Comparison of ENCODE assay signal across 17 cellular contexts in the genomic region with DNA sequence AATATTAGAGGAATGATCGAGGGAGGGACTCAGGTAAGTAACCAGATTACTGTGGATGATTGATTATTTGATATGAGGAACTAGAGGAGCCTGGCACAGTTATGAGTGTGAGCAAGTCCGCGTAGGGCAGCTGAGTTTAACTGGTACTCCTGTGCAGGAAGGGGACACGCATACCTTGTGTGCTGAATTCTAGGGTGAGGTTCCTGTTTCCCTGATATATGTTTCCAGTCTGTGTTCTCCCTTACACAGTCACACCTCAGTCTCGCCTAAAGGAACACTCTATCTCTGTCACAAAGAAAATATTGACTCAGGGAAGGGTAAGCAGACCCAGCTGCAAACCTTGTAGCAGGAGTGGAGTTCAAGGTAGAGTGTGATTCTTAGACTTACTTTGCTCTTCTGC. TPM values are rescaled to one million over a fixed set of nuclear protein-coding genes. Genes with fewer than 3 reads are reported as not detected.
DNase-seq lines count a peak whose midpoint lies in the region; ATAC-seq, FAIRE-seq and TF ChIP-seq lines count a peak whose summit lies in the region.
"Had no signal": no experiment of that assay in that cellular context is flagged by ENCODE, and none has a peak within 500 bp of the region (broad histone marks: within the 10 kb centered on the region; RNA-seq: fewer than 3 reads in every experiment).

No MANE protein-coding gene starts in this region.

- in situ Hi-C loops in K562 (cut with MboI), result no loop called here

- peaks cover 17% of the 10 kb centered on the region for H3K79me2 ChIP-seq in K562 (ENCODE audit: control insufficient read depth, insufficient read depth, low read length)

- peak overlapping the region; percentile 36 for H3K27ac Mint-ChIP-seq in activated naive CD8-positive, alpha-beta T cell
- no peak overlapping the region for H3K27ac Mint-ChIP-seq in activated naive CD8-positive, alpha-beta T cell treated with anti-CD3 and anti-CD28 coated beads for 36 hours
- H3K27ac Mint-ChIP-seq: T-helper 2 cell treated with Interferon-gamma antibody and Interleukin-4, amounts not matched to agents 5 μg/mL and 100 μg/mL, for 36 hours had no signal

- peak overlapping the region in 1 of 2 experiments; percentile 36; a peak in 1 of 4 replicates for H3K9ac ChIP-seq in K562 (ENCODE audit: insufficient read depth in 1 of 2, low read depth in 2 of 2, low read length in 2 of 2)
- H3K9ac ChIP-seq: parathyroid adenoma had no signal

- peaks cover 79% of the 10 kb centered on the region for H3K4me1 Mint-ChIP-seq in activated naive CD8-positive, alpha-beta T cell (ENCODE audit: low read depth)
- H3K4me1 Mint-ChIP-seq in activated naive CD8-positive, alpha-beta T cell treated with anti-CD3 and anti-CD28 coated beads for 36 hours, result peaks cover 59% of the 10 kb centered on the region

- no peak for TF ChIP-seq POLR2A in K562 (conservative IDR thresholded peaks at IDR 0.05)

- H3K4me3 ChIP-seq in K562 (no peak overlapping the region), mucosa of descending colon (no peak overlapping the region), urinary bladder (ENCODE audit: low read depth, low read length) (no peak overlapping the region)
- H3K4me3 ChIP-seq: lung had no signal

- peaks cover 20 to 22% of the 10 kb centered on the region in 2 experiments; a peak in 4 of 5 replicates for H3K4me1 ChIP-seq in K562 (replicated peaks in 1 of 2; ENCODE audit: control insufficient read depth in 2 of 2, insufficient read depth in 2 of 2, low read length in 2 of 2)
- H3K4me1 ChIP-seq in mucosa of descending colon (ENCODE audit: low read depth), result peaks cover 24% of the 10 kb centered on the region
- no peaks in the 10 kb centered on the region for H3K4me1 ChIP-seq in urinary bladder (ENCODE audit: insufficient read depth)
- H3K4me1 ChIP-seq: parathyroid adenoma had no signal

- peak; percentile 48 for ATAC-seq in K562
- ATAC-seq in mucosa of descending colon, result peak; percentile 90

- TF ChIP-seq EP300 in K562 (IDR thresholded peaks at IDR 0.05; ENCODE audit: low read length), result no peak

- H3K27ac ChIP-seq in K562 (ENCODE audit: extremely low read depth, low read depth, low read length) (peak overlapping the region; percentile 62), urinary bladder (ENCODE audit: low read depth) (peak overlapping the region; percentile 56)
- H3K27ac ChIP-seq: parathyroid adenoma had no signal

- H3K4me3 Mint-ChIP-seq in activated naive CD8-positive, alpha-beta T cell, result no peak overlapping the region
- H3K4me3 Mint-ChIP-seq in activated naive CD8-positive, alpha-beta T cell treated with anti-CD3 and anti-CD28 coated beads for 36 hours, result no peak overlapping the region
- H3K4me3 Mint-ChIP-seq: activated naive CD8-positive, alpha-beta T cell treated with anti-CD3 and anti-CD28 coated beads, Interleukin-2, amount 10 ng/mL, durations not matched to agents 7 days and 5 days; T-helper 2 cell treated with Interferon-gamma antibody and Interleukin-4, amounts not matched to agents 5 μg/mL and 100 μg/mL, for 36 hours had no signal

- FAIRE-seq in K562 (lab: Jason Lieb, UNC), result peak; percentile 11

- no peak overlapping the region for H2AFZ ChIP-seq in K562 (ENCODE audit: low read depth, low read length)
- H2AFZ ChIP-seq: parathyroid adenoma had no signal

- H3K9me3 Mint-ChIP-seq in activated naive CD8-positive, alpha-beta T cell (ENCODE audit: low read depth), result no peaks in the 10 kb centered on the region
- H3K9me3 Mint-ChIP-seq in activated naive CD8-positive, alpha-beta T cell treated with anti-CD3 and anti-CD28 coated beads for 36 hours, result no peaks in the 10 kb centered on the region
- H3K9me3 Mint-ChIP-seq: activated naive CD8-positive, alpha-beta T cell treated with anti-CD3 and anti-CD28 coated beads, Interleukin-2, amount 10 ng/mL, durations not matched to agents 7 days and 5 days; T-helper 2 cell treated with Interferon-gamma antibody and Interleukin-4, amounts not matched to agents 5 μg/mL and 100 μg/mL, for 36 hours had no signal

- POLR2A ChIA-PET in K562 (lab: Yijun Ruan, JAX), result interaction anchor here (0.5 to 1.7 kb wide), 6 partner anchors 9 to 714 kb away, joined by 3 to 6 read pairs (median 3); no protein-coding TSS in a partner anchor

- no peak for DNase-seq in activated naive CD8-positive, alpha-beta T cell treated with anti-CD3 and anti-CD28 coated beads for 36 hours
- DNase-seq in K562 (ENCODE audit: extremely low read depth in 1 of 4, low spot score in 3 of 4), result no peak
- DNase-seq in mucosa of descending colon, result peak in 1 of 3 donors; percentile 64
- DNase-seq in NCI-H187 (lab: John Stamatoyannopoulos, UW), result no peak
- DNase-seq in NCI-H1092 (lab: John Stamatoyannopoulos, UW), result no peak
- no peak for DNase-seq in stimulated activated CD4-positive, alpha-beta T cell treated with anti-CD3 and anti-CD28 coated beads, Interleukin-2, amount 100 ng/mL, for 24 hours
- DNase-seq: activated naive CD8-positive, alpha-beta T cell treated with anti-CD3 and anti-CD28 coated beads, Interleukin-2, amount 10 ng/mL, durations not matched to agents 7 days and 5 days; hippocampal formation; NCI-H1105 treated with DMSO at 0.1 percent for 48 hours; NCI-H526 treated with DMSO at 0.1 percent for 48 hours; RPMI8226; stimulated activated CD4-positive, alpha-beta T cell treated with anti-CD3 and anti-CD28 coated beads, Interleukin-15, amount 100 ng/mL, for 24 hours had no signal

- H3K27me3 ChIP-seq in K562 (ENCODE audit: control insufficient read depth in 2 of 2, insufficient read depth in 2 of 2, low read length in 2 of 2), result no peaks in the 10 kb centered on the region

- CTCF ChIA-PET in K562 (lab: Yijun Ruan, JAX; ENCODE audit: low intra/inter-chr PET ratio), result no interaction called here

- WGBS in K562 (ENCODE audit: insufficient coverage, low coverage, missing lambda C conversion rate), result 53% methylated on average over 5 of the region's 5 CpGs
- WGBS in urinary bladder, result 74% methylated on average over 5 of the region's 5 CpGs

- H4K20me1 ChIP-seq in K562 (replicated peaks; ENCODE audit: control insufficient read depth, insufficient read depth, low read length), result no peaks in the 10 kb centered on the region

- H3K36me3 Mint-ChIP-seq in activated naive CD8-positive, alpha-beta T cell, result peaks cover 2% of the 10 kb centered on the region
- H3K36me3 Mint-ChIP-seq in activated naive CD8-positive, alpha-beta T cell treated with anti-CD3 and anti-CD28 coated beads for 36 hours, result peaks cover 20% of the 10 kb centered on the region

- H3K9me3 ChIP-seq in K562 (replicated peaks; ENCODE audit: control insufficient read depth, insufficient read depth, low read depth, low read length) (no peaks in the 10 kb centered on the region), mucosa of descending colon (no peaks in the 10 kb centered on the region)

- H3K27me3 Mint-ChIP-seq in activated naive CD8-positive, alpha-beta T cell, result no peaks in the 10 kb centered on the region
- H3K27me3 Mint-ChIP-seq in activated naive CD8-positive, alpha-beta T cell treated with anti-CD3 and anti-CD28 coated beads for 36 hours, result no peaks in the 10 kb centered on the region
- H3K27me3 Mint-ChIP-seq: activated naive CD8-positive, alpha-beta T cell treated with anti-CD3 and anti-CD28 coated beads, Interleukin-2, amount 10 ng/mL, durations not matched to agents 7 days and 5 days had no signal

- H3K9me1 ChIP-seq in K562 (ENCODE audit: control insufficient read depth, insufficient read depth, low read length), result no peaks in the 10 kb centered on the region

- intact Hi-C loops in K562 (cut with micrococcal nuclease), result no loop called here
- intact Hi-C loops in mucosa of descending colon (cut with DNase I, micrococcal nuclease), result no loop called here

- no TSS peak for BruUV-seq in K562 (replicated peaks; lab: Mats Ljungman, UMichigan)

- TF ChIP-seq CTCF in K562 (IDR thresholded peaks at IDR 0.05 in 2 of 3, conservative IDR thresholded peaks at IDR 0.05 in 1 of 3; ENCODE audit: insufficient read depth in 2 of 3, low read depth in 1 of 3, low read length in 3 of 3) (no peak), mucosa of descending colon (IDR thresholded peaks at IDR 0.05) (no peak)

- no peak for TF ChIP-seq RAD21 in K562 (CRISPR knock-in tag; conservative IDR thresholded peaks at IDR 0.05 in 1 of 2, IDR thresholded peaks at IDR 0.05 in 1 of 2)

- H3K4me2 ChIP-seq in K562 (ENCODE audit: insufficient read depth, low read length), result peak overlapping the region; percentile 58

- H3K36me3 ChIP-seq in K562 (ENCODE audit: control insufficient read depth, insufficient read depth, low read length), result peaks cover 3% of the 10 kb centered on the region; the same call in 1 of the 3 replicates
- no peaks in the 10 kb centered on the region for H3K36me3 ChIP-seq in mucosa of descending colon (ENCODE audit: low read depth)
- H3K36me3 ChIP-seq in urinary bladder (ENCODE audit: insufficient read depth), result no peaks in the 10 kb centered on the region

RNA-seq across cellular contexts. Expression of a gene that starts 17.4 kb away (rescaled TPM):
- 10 to 100 TPM; 37.6 to 41.4 TPM for total RNA-seq in activated naive CD8-positive, alpha-beta T cell treated with anti-CD3 and anti-CD28 coated beads for 36 hours
- 101 and 295 TPM in 2 replicates for total RNA-seq in K562 (2011; cell fraction: chromatin; rRNA removed; ENCODE audit: low replicate concordance)
- 237 and 267 TPM in 2 replicates for total RNA-seq in K562 (2011; cell fraction: nucleolus; rRNA removed)
- total RNA-seq in K562 (2011; cell fraction: nucleoplasm; rRNA removed), result 125 and 151 TPM in 2 replicates
- total RNA-seq in K562 (2014; rRNA removed) (32.9 and 52.2 TPM in 2 replicates), K562 (2014; rRNA removed; fragmentation: Illumina TruSeq; extraction: Trizol) (6.8 and 10.0 TPM in 2 replicates), K562 (2015; rRNA removed; fragmentation: Illumina TruSeq; extraction: Trizol) (20.5 and 24.1 TPM in 2 replicates), K562 (2021) (48.1 and 50.7 TPM in 2 replicates), mucosa of descending colon (100 to 1,000 TPM in 2 of 3 donors, 10 to 100 TPM in 1; 89.8 to 128 (median 108) TPM), urinary bladder (33.9 TPM)
- polyA plus RNA-seq in K562 (2011; rRNA removed) (35.3 and 61.3 TPM in 2 replicates), K562 (2014; fragmentation: Illumina TruSeq; extraction: Trizol) (18.0 and 34.2 TPM in 2 replicates), K562 (2014; fragmentation: Nextera tagmentation; extraction: Ambion mirVana) (1 to 10 TPM; 1.5 to 2.1 TPM), K562 (2014; rRNA removed) (55.4 and 56.2 TPM in 2 replicates), urinary bladder (62.2 TPM)
- 39.4 and 58.7 TPM in 2 replicates for polyA plus RNA-seq in K562 (2011; cell fraction: cytosol; rRNA removed)
- 468 and 514 TPM in 2 replicates for polyA plus RNA-seq in K562 (2011; cell fraction: nucleus; rRNA removed)
- polyA plus RNA-seq in K562 (2012), result 33.7 and 58.5 TPM in 2 replicates
- polyA minus RNA-seq in K562 (2011; rRNA and poly(A)+ RNA removed), result 10.6 and 13.6 TPM in 2 replicates
- polyA minus RNA-seq in K562 (2011; cell fraction: cytosol; rRNA and poly(A)+ RNA removed), result 14.8 and 19.9 TPM in 2 replicates
- 48.9 and 74.2 TPM in 2 replicates for polyA minus RNA-seq in K562 (2011; cell fraction: nucleus; rRNA and poly(A)+ RNA removed)

RNA-seq across cellular contexts. Expression of a gene that starts 41.5 kb away (rescaled TPM):
- 100 to 1,000 TPM; 174 to 178 TPM for total RNA-seq in activated naive CD8-positive, alpha-beta T cell treated with anti-CD3 and anti-CD28 coated beads for 36 hours
- total RNA-seq in K562 (2011; cell fraction: chromatin; rRNA removed; ENCODE audit: low replicate concordance), result 102 and 121 TPM in 2 replicates
- 77.6 and 87.6 TPM in 2 replicates for total RNA-seq in K562 (2011; cell fraction: nucleolus; rRNA removed)
- total RNA-seq in K562 (2011; cell fraction: nucleoplasm; rRNA removed), result 95.9 and 126 TPM in 2 replicates
- total RNA-seq in K562 (2014; rRNA removed) (141 and 164 TPM in 2 replicates), K562 (2014; rRNA removed; fragmentation: Illumina TruSeq; extraction: Trizol) (146 and 148 TPM in 2 replicates), K562 (2015; rRNA removed; fragmentation: Illumina TruSeq; extraction: Trizol) (112 TPM in 2 replicates), K562 (2021) (124 and 132 TPM in 2 replicates), mucosa of descending colon (10 to 100 TPM; 34.0 to 48.1 (median 42.8) TPM), urinary bladder (76.3 TPM)
- polyA plus RNA-seq in K562 (2011; rRNA removed) (149 and 192 TPM in 2 replicates), K562 (2014; fragmentation: Illumina TruSeq; extraction: Trizol) (136 and 137 TPM in 2 replicates), K562 (2014; fragmentation: Nextera tagmentation; extraction: Ambion mirVana) (100 to 1,000 TPM; 278 to 322 TPM), K562 (2014; rRNA removed) (132 and 155 TPM in 2 replicates), urinary bladder (59.8 TPM)
- 157 and 182 TPM in 2 replicates for polyA plus RNA-seq in K562 (2011; cell fraction: cytosol; rRNA removed)
- polyA plus RNA-seq in K562 (2011; cell fraction: nucleus; rRNA removed), result 102 and 109 TPM in 2 replicates
- 114 and 139 TPM in 2 replicates for polyA plus RNA-seq in K562 (2012)
- 209 and 296 TPM in 2 replicates for polyA minus RNA-seq in K562 (2011; rRNA and poly(A)+ RNA removed)
- polyA minus RNA-seq in K562 (2011; cell fraction: cytosol; rRNA and poly(A)+ RNA removed), result 53.1 and 73.1 TPM in 2 replicates
- 32.4 and 51.3 TPM in 2 replicates for polyA minus RNA-seq in K562 (2011; cell fraction: nucleus; rRNA and poly(A)+ RNA removed)
